In the genomic region with DNA sequence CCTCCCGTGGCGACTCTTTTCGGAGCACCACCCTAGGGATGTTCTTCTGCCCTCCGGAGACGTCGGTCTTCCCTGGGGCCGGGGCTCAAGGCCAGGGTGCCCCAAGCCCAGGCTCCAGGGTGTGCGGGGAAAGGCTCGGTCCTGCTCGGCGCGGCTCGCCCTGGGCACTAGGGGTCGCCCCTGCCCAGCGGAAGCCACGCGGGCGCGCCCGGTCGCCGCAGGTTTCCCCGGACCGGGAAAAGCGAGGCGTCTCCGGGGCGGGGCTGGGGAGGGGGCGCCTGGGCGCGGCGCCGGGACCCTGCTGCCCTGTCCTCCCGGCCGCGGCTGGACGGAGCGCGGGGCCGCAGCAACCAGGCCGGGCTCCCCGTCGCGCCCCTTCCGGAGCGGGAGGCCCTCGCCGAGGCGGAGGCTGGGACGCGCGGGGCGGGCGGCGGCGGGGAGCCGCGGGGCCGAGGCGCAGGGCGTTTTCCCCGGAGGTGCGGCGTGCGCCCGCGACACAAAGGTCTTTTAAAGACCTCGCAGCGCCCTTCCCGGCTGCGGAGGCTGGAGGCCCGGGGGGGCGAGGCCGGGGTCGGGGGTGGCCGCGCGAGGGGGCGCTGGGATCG, we compare ENCODE assay signal across 8 cellular contexts.
DNase-seq lines count a peak whose midpoint lies in the region; ATAC-seq and TF ChIP-seq lines count a peak whose summit lies in the region.

No MANE protein-coding gene starts in this region.

- no peaks in the 10 kb centered on the region for H3K9me3 ChIP-seq in right lobe of liver

- peaks cover 44% of the 10 kb centered on the region for H3K27me3 Mint-ChIP-seq in dendritic cell treated with granulocyte-macrophage colony-stimulating factor and Interleukin-4, amounts not matched to agents 40 ng/mL and 50 ng/mL, for 4 days

- H3K4me1 ChIP-seq in right lobe of liver = peaks cover 0 to 7% (median 0%) of the 10 kb centered on the region in 4 donors

- peak overlapping the region; percentile 71 for H3K4me3 Mint-ChIP-seq in dendritic cell treated with granulocyte-macrophage colony-stimulating factor and Interleukin-4, amounts not matched to agents 40 ng/mL and 50 ng/mL, for 4 days

- no peak overlapping the region for H3K27ac Mint-ChIP-seq in dendritic cell treated with granulocyte-macrophage colony-stimulating factor and Interleukin-4, amounts not matched to agents 40 ng/mL and 50 ng/mL, for 4 days

- peaks cover 5% of the 10 kb centered on the region for H3K4me1 Mint-ChIP-seq in dendritic cell treated with granulocyte-macrophage colony-stimulating factor and Interleukin-4, amounts not matched to agents 40 ng/mL and 50 ng/mL, for 4 days (ENCODE audit: low read depth)

- peak overlapping the region; percentile 44 to 63 (median 47) for H3K4me3 ChIP-seq in right lobe of liver

- peak; percentile 58 for DNase-seq in NCI-H146 (lab: John Stamatoyannopoulos, UW)
- no peak for DNase-seq in NCI-H146 treated with DMSO at 0.1 percent for 48 hours (lab: John Stamatoyannopoulos, UW; ENCODE audit: unreplicated experiment)
- DNase-seq in NCI-H2227 (lab: John Stamatoyannopoulos, UW; ENCODE audit: unreplicated experiment) = peak; percentile 89
- peak; percentile 73 to 74 for DNase-seq in activated CD4-positive, alpha-beta T cell treated with anti-CD3 and anti-CD28 coated beads for 4 hours
- peak; percentile 76 to 84 (median 82) for DNase-seq in right lobe of liver
- DNase-seq in stimulated activated CD4-positive, alpha-beta T cell treated with anti-CD3 and anti-CD28 coated beads, Interleukin-4, amount 100 ng/mL, for 24 hours = peak; percentile 69

- H3K27me3 ChIP-seq in right lobe of liver = no peaks in the 10 kb centered on the region

- WGBS in right lobe of liver (ENCODE audit: insufficient coverage, low coverage, low lambda C conversion rate, missing lambda C conversion rate) = 0% methylated on average over 26 of the region's 80 CpGs

- ATAC-seq in HG02981 (IDR thresholded peaks at IDR 0.05; ENCODE audit: unreplicated experiment) (peak; percentile 84), right lobe of liver (peak; percentile 92 to 96 (median 92))

- H3K9me3 Mint-ChIP-seq in dendritic cell treated with granulocyte-macrophage colony-stimulating factor and Interleukin-4, amounts not matched to agents 40 ng/mL and 50 ng/mL, for 4 days = no peaks in the 10 kb centered on the region

- no peak for TF ChIP-seq POLR2A in right lobe of liver (IDR thresholded peaks at IDR 0.05)

- no peaks in the 10 kb centered on the region for H3K36me3 ChIP-seq in right lobe of liver

- H3K36me3 Mint-ChIP-seq in dendritic cell treated with granulocyte-macrophage colony-stimulating factor and Interleukin-4, amounts not matched to agents 40 ng/mL and 50 ng/mL, for 4 days (ENCODE audit: low read depth) = no peaks in the 10 kb centered on the region

- peak overlapping the region in 2 of 3 donors; percentile 37 to 49 for H3K27ac ChIP-seq in right lobe of liver

- TF ChIP-seq CTCF in right lobe of liver (IDR thresholded peaks at IDR 0.05) = peak; percentile 81 to 93 (median 84)

- intact Hi-C loops in dendritic cell treated with granulocyte-macrophage colony-stimulating factor and Interleukin-4, amounts not matched to agents 40 ng/mL and 50 ng/mL, for 4 days (cut with micrococcal nuclease) = loop anchor here (1.0 to 10.0 kb wide), 3 partner anchors 264 to 703 kb away; no protein-coding TSS in a partner anchor
- intact Hi-C loops in right lobe of liver (cut with DNase I) = no loop called here
